Comparison of ENCODE assay signal across 1 cellular context in the genomic region with DNA sequence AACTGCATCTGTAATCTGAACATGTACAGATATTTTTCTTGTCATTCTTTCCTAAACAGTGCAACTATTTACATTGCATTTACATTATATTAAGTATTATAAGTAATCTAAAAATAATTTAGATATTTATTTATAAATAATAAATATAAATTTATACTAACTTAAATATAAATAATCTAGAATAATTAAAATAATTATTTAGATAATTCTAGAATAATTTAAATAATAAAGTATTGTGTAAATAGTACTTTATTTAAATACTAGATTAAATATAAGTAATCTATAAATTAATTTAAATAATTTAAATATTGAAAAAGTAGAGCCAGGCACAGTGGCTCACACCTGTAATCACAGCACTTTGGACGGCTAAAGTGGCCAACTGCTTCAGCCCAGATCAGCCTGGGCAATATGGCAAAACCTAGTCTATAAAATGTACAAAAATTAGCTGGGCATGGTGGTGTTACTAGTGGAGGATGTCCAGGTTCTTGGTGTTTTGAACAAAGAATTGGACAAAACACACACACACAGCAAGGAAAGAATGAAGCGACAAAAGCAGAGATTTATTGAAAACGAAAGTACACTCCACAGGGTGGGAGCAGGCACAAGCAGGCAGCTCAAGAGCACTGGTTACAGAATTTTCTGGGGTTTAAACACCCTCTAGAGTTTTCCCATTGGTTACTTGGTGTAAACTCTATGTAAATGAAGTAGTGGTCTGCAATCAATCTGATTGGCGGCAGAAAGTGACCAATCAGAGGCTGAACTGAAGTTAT.
TF ChIP-seq lines count a peak whose summit lies in the region.

No MANE protein-coding gene starts in this region.

TF ChIP-seq in GM23338, 12 proteins besides CTCF, POLR2A, EP300 and RAD21 (continued from another document):
- TF ChIP-seq ZNF462 (CRISPR knock-in tag; IDR thresholded peaks at IDR 0.05) (no peak), STAT1 (IDR thresholded peaks at IDR 0.05; ENCODE audit: unreplicated experiment) (no peak), NANOG (IDR thresholded peaks at IDR 0.05; ENCODE audit: borderline replicate concordance) (no peak), CREB1 (CRISPR knock-in tag; IDR thresholded peaks at IDR 0.05; ENCODE audit: low read depth) (no peak), EZH2phosphoT487 (IDR thresholded peaks at IDR 0.05; ENCODE audit: unreplicated experiment) (no peak), EZH2 (IDR thresholded peaks at IDR 0.05; ENCODE audit: low read depth, unreplicated experiment) (no peak)
- TF ChIP-seq, protein P1, sequence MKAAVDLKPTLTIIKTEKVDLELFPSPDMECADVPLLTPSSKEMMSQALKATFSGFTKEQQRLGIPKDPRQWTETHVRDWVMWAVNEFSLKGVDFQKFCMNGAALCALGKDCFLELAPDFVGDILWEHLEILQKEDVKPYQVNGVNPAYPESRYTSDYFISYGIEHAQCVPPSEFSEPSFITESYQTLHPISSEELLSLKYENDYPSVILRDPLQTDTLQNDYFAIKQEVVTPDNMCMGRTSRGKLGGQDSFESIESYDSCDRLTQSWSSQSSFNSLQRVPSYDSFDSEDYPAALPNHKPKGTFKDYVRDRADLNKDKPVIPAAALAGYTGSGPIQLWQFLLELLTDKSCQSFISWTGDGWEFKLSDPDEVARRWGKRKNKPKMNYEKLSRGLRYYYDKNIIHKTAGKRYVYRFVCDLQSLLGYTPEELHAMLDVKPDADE (IDR thresholded peaks at IDR 0.05): no peak
- TF ChIP-seq, protein P2, sequence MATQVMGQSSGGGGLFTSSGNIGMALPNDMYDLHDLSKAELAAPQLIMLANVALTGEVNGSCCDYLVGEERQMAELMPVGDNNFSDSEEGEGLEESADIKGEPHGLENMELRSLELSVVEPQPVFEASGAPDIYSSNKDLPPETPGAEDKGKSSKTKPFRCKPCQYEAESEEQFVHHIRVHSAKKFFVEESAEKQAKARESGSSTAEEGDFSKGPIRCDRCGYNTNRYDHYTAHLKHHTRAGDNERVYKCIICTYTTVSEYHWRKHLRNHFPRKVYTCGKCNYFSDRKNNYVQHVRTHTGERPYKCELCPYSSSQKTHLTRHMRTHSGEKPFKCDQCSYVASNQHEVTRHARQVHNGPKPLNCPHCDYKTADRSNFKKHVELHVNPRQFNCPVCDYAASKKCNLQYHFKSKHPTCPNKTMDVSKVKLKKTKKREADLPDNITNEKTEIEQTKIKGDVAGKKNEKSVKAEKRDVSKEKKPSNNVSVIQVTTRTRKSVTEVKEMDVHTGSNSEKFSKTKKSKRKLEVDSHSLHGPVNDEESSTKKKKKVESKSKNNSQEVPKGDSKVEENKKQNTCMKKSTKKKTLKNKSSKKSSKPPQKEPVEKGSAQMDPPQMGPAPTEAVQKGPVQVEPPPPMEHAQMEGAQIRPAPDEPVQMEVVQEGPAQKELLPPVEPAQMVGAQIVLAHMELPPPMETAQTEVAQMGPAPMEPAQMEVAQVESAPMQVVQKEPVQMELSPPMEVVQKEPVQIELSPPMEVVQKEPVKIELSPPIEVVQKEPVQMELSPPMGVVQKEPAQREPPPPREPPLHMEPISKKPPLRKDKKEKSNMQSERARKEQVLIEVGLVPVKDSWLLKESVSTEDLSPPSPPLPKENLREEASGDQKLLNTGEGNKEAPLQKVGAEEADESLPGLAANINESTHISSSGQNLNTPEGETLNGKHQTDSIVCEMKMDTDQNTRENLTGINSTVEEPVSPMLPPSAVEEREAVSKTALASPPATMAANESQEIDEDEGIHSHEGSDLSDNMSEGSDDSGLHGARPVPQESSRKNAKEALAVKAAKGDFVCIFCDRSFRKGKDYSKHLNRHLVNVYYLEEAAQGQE (IDR thresholded peaks at IDR 0.05; ENCODE audit: unreplicated experiment): no peak
